ENCODE assay signal across 8 cellular contexts in genomic region chr4:77618383-77619241, GRCh38. TPM values are rescaled to one million over a fixed set of nuclear protein-coding genes. Genes with fewer than 3 reads are reported as not detected.
DNase-seq lines count a peak whose midpoint lies in the region; ATAC-seq and TF ChIP-seq lines count a peak whose summit lies in the region.

No MANE protein-coding gene starts in this region.

- H3K4me3 Mint-ChIP-seq in activated CD4-positive, alpha-beta T cell treated with anti-CD3 and anti-CD28 coated beads, Interleukin-2, amount 10 ng/mL, durations not matched to agents 7 days and 5 days, result no peak overlapping the region

- no peaks in the 10 kb centered on the region for H3K36me3 ChIP-seq in lower lobe of right lung

- H3K9me3 Mint-ChIP-seq in activated CD4-positive, alpha-beta T cell treated with anti-CD3 and anti-CD28 coated beads, Interleukin-2, amount 10 ng/mL, durations not matched to agents 7 days and 5 days, result no peaks in the 10 kb centered on the region

- peaks cover 3% of the 10 kb centered on the region for H3K4me1 ChIP-seq in lower lobe of right lung

- peaks cover 5% of the 10 kb centered on the region for H3K4me1 Mint-ChIP-seq in activated CD4-positive, alpha-beta T cell treated with anti-CD3 and anti-CD28 coated beads, Interleukin-2, amount 10 ng/mL, durations not matched to agents 7 days and 5 days

- no peaks in the 10 kb centered on the region for H3K36me3 Mint-ChIP-seq in activated CD4-positive, alpha-beta T cell treated with anti-CD3 and anti-CD28 coated beads, Interleukin-2, amount 10 ng/mL, durations not matched to agents 7 days and 5 days (ENCODE audit: low read depth)

- H3K4me3 ChIP-seq in lower lobe of right lung, result no peak overlapping the region

- CTCF ChIA-PET in activated CD4-positive, alpha-beta T cell treated with anti-CD3 and anti-CD28 coated beads, Interleukin-2, amount 10 ng/mL, durations not matched to agents 7 days and 5 days (lab: Charles Lee), result interaction anchor here (1.2 to 2.3 kb wide), 5 partner anchors 9 to 154 kb away, joined by 3 to 8 read pairs (median 5); no protein-coding TSS in a partner anchor

- POLR2A ChIA-PET in activated CD4-positive, alpha-beta T cell treated with anti-CD3 and anti-CD28 coated beads, Interleukin-2, amount 10 ng/mL, durations not matched to agents 7 days and 5 days (lab: Charles Lee), result no interaction called here

- peaks cover 15% of the 10 kb centered on the region for H3K27me3 Mint-ChIP-seq in activated CD4-positive, alpha-beta T cell treated with anti-CD3 and anti-CD28 coated beads, Interleukin-2, amount 10 ng/mL, durations not matched to agents 7 days and 5 days

- H3K9me3 ChIP-seq in lower lobe of right lung, result no peaks in the 10 kb centered on the region

- DNase-seq in CD1c-positive myeloid dendritic cell (ENCODE audit: extremely low spot score) (peak; percentile 59), NCI-H526 treated with DMSO at 0.1 percent for 48 hours (lab: John Stamatoyannopoulos, UW) (peak; percentile 26), dermis blood vessel endothelial cell (peak; percentile 82), lower lobe of right lung (no peak)
- DNase-seq in activated CD4-positive, alpha-beta T cell treated with anti-CD3 and anti-CD28 coated beads, Interleukin-2, amount 10 ng/mL, durations not matched to agents 7 days and 5 days, result peak; percentile 72
- peak; percentile 13 for DNase-seq in stimulated activated CD8-positive, alpha-beta memory T cell treated with anti-CD3 and anti-CD28 coated beads, Interleukin-15, amount 100 ng/mL, for 24 hours (ENCODE audit: low read depth)

- H3K27me3 ChIP-seq in lower lobe of right lung (ENCODE audit: low read depth), result no peaks in the 10 kb centered on the region

- H3K27ac Mint-ChIP-seq in activated CD4-positive, alpha-beta T cell treated with anti-CD3 and anti-CD28 coated beads, Interleukin-2, amount 10 ng/mL, durations not matched to agents 7 days and 5 days, result no peak overlapping the region

- no peak overlapping the region for H3K27ac ChIP-seq in lower lobe of right lung

- intact Hi-C loops in lower lobe of right lung (cut with DNase I), result no loop called here

- TF ChIP-seq CTCF in lower lobe of right lung (IDR thresholded peaks at IDR 0.05), result peak; percentile 80

- peak; percentile 91 for ATAC-seq in GM19351 (IDR thresholded peaks at IDR 0.05; ENCODE audit: unreplicated experiment)
- ATAC-seq in HG03432 (IDR thresholded peaks at IDR 0.05; ENCODE audit: unreplicated experiment), result peak; percentile 90
- peak; percentile 95 for ATAC-seq in lower lobe of right lung

RNA-seq across cellular contexts. Expression of gene CXCL13, which starts 13.0 kb away (rescaled TPM):
- not detected for total RNA-seq in activated CD4-positive, alpha-beta T cell treated with anti-CD3 and anti-CD28 coated beads, Interleukin-2, amount 10 ng/mL, durations not matched to agents 7 days and 5 days
- total RNA-seq in dermis blood vessel endothelial cell (0.34 TPM in 1 of 2 replicates, not detected in the other), lower lobe of right lung (not detected)
